In the genomic region with DNA sequence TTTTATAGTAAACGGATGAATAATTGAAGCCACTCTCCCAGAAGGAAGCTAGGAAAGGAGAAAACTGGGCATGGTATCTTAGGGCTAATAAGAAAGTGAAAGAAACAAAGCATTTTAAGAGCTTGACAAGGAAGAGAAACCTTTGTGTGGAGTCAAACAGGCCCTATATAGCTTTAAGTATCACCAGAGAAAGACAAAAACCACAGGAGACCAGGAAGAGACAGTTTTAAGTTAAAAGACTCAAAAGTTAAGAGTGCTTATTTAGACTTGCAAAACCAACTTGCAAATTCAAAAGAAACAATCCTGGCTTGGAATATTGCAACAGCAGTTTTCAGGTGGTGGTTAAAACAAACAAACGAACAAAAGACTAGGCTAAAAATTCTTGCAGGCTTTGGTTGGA, we compare ENCODE assay signal across 1 cellular context.
TF ChIP-seq lines count a peak whose summit lies in the region.

No MANE protein-coding gene starts in this region.

TF ChIP-seq in SK-N-SH, 30 proteins besides CTCF, POLR2A, EP300 and RAD21 (continued from another document):
- TF ChIP-seq TAF1 (IDR thresholded peaks at IDR 0.05; ENCODE audit: borderline replicate concordance, low read depth, low read length), result no peak
- no peak for TF ChIP-seq FOXJ3 (CRISPR knock-in tag; IDR thresholded peaks at IDR 0.05)
- TF ChIP-seq ELF1 (IDR thresholded peaks at IDR 0.05), result no peak
- no peak for TF ChIP-seq RFX5 (IDR thresholded peaks at IDR 0.05; ENCODE audit: low read length)
- TF ChIP-seq RXRA (IDR thresholded peaks at IDR 0.05; ENCODE audit: borderline replicate concordance, low read depth), result no peak
- TF ChIP-seq, protein P1, sequence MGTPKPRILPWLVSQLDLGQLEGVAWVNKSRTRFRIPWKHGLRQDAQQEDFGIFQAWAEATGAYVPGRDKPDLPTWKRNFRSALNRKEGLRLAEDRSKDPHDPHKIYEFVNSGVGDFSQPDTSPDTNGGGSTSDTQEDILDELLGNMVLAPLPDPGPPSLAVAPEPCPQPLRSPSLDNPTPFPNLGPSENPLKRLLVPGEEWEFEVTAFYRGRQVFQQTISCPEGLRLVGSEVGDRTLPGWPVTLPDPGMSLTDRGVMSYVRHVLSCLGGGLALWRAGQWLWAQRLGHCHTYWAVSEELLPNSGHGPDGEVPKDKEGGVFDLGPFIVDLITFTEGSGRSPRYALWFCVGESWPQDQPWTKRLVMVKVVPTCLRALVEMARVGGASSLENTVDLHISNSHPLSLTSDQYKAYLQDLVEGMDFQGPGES (IDR thresholded peaks at IDR 0.05; ENCODE audit: low read depth, low read length), result no peak
- TF ChIP-seq TCF12 (IDR thresholded peaks at IDR 0.05), result no peak
- TF ChIP-seq TEAD4 (IDR thresholded peaks at IDR 0.05; ENCODE audit: borderline replicate concordance, insufficient read depth), result no peak
- no peak for TF ChIP-seq RCOR1 (IDR thresholded peaks at IDR 0.05; ENCODE audit: low read length)
- no peak for TF ChIP-seq GABPA (IDR thresholded peaks at IDR 0.05; ENCODE audit: low read depth)
- TF ChIP-seq JUND (IDR thresholded peaks at IDR 0.05), result no peak
- TF ChIP-seq, protein P2, sequence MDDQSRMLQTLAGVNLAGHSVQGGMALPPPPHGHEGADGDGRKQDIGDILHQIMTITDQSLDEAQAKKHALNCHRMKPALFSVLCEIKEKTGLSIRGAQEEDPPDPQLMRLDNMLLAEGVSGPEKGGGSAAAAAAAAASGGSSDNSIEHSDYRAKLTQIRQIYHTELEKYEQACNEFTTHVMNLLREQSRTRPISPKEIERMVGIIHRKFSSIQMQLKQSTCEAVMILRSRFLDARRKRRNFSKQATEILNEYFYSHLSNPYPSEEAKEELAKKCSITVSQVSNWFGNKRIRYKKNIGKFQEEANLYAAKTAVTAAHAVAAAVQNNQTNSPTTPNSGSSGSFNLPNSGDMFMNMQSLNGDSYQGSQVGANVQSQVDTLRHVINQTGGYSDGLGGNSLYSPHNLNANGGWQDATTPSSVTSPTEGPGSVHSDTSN (IDR thresholded peaks at IDR 0.05), result no peak
- no peak for TF ChIP-seq NFIC (IDR thresholded peaks at IDR 0.05; ENCODE audit: borderline replicate concordance)
